In genomic region chr5:108950276-108950675, GRCh38 we compare ENCODE assay signal across 21 cellular contexts.
"Had no signal": no experiment of that assay in that cellular context is flagged by ENCODE, and none has a peak within 500 bp of the region (broad histone marks: within the 10 kb centered on the region; RNA-seq: fewer than 3 reads in every experiment).

No MANE protein-coding gene starts in this region.

- H3K4me1 Mint-ChIP-seq: mesothelial cell of epicardium; naive B cell; neural crest cell; stimulated activated memory B cell treated with anti-CD40 and anti-IgM and Interleukin-4, amounts not matched to agents 10 μg/mL and 1 μg/mL and 100 μg/mL, for 72 hours had no signal

- H3K27ac Mint-ChIP-seq: mesothelial cell of epicardium; natural killer cell treated with Interleukin-12 subunit alpha and Interleukin-12 subunit beta and Interleukin-15 and Interleukin-18, amount 100 ng/mL, for 72 hours; progenitor cell of endocrine pancreas; stimulated activated memory B cell treated with anti-CD40 and anti-IgM and Interleukin-4, amounts not matched to agents 10 μg/mL and 1 μg/mL and 100 μg/mL, for 72 hours had no signal

- H3K4me3 Mint-ChIP-seq: mesothelial cell of epicardium; naive B cell; natural killer cell treated with Interleukin-12 subunit alpha and Interleukin-12 subunit beta and Interleukin-15 and Interleukin-18, amount 100 ng/mL, for 72 hours; neural crest cell; stimulated activated memory B cell treated with anti-CD40 and anti-IgM and Interleukin-4, amounts not matched to agents 10 μg/mL and 1 μg/mL and 100 μg/mL, for 72 hours had no signal

- FAIRE-seq: urothelium cell line had no signal

- H3K9me3 Mint-ChIP-seq: mesothelial cell of epicardium; naive B cell; natural killer cell treated with Interleukin-12 subunit alpha and Interleukin-12 subunit beta and Interleukin-15 and Interleukin-18, amount 100 ng/mL, for 72 hours; neural crest cell; stimulated activated memory B cell treated with anti-CD40 and anti-IgM and Interleukin-4, amounts not matched to agents 10 μg/mL and 1 μg/mL and 100 μg/mL, for 72 hours had no signal

- DNase-seq: dermis blood vessel endothelial cell; effector memory CD4-positive, alpha-beta T cell; gastrocnemius medialis; head of caudate nucleus; left lung; mesenchymal stem cell; mucosa of descending colon; naive B cell; sigmoid colon; spleen; stimulated activated CD4-positive, alpha-beta T cell treated with anti-CD3 and anti-CD28 coated beads, Interleukin-4, amount 100 ng/mL, for 4 hours; stimulated activated naive CD8-positive, alpha-beta T cell treated with anti-CD3 and anti-CD28 coated beads, Interleukin-15, Interleukin-2, amounts not matched to agents 100 U/mL and 50 U/mL, for 24 hours; substantia nigra; testis; upper lobe of left lung had no signal

- ATAC-seq: gastrocnemius medialis; left lung; mucosa of descending colon; natural killer cell treated with Interleukin-12 subunit alpha and Interleukin-12 subunit beta and Interleukin-15 and Interleukin-18, amount 100 ng/mL, for 72 hours; stimulated activated memory B cell treated with anti-CD40 and anti-IgM and Interleukin-4, amounts not matched to agents 10 μg/mL and 1 μg/mL and 100 μg/mL, for 72 hours; stimulated activated naive CD8-positive, alpha-beta T cell treated with anti-CD3 and anti-CD28 coated beads, Interleukin-15, Interleukin-2, amounts not matched to agents 100 U/mL and 50 U/mL, for 24 hours had no signal

- H3K36me3 Mint-ChIP-seq: natural killer cell treated with Interleukin-12 subunit alpha and Interleukin-12 subunit beta and Interleukin-15 and Interleukin-18, amount 100 ng/mL, for 72 hours had no signal

- H3K27me3 Mint-ChIP-seq: naive B cell; natural killer cell treated with Interleukin-12 subunit alpha and Interleukin-12 subunit beta and Interleukin-15 and Interleukin-18, amount 100 ng/mL, for 72 hours; progenitor cell of endocrine pancreas; stimulated activated memory B cell treated with anti-CD40 and anti-IgM and Interleukin-4, amounts not matched to agents 10 μg/mL and 1 μg/mL and 100 μg/mL, for 72 hours had no signal
